In genomic region chr6:41498968-41499599, GRCh38 we compare ENCODE assay signal across 1 cellular context.
TF ChIP-seq lines count a peak whose summit lies in the region.

No MANE protein-coding gene starts in this region.

TF ChIP-seq in HepG2, 621 proteins besides CTCF, POLR2A, EP300 and RAD21 (continued from another document and continues in another):
- peak; percentile 68 for TF ChIP-seq ZNF687 (CRISPR knock-in tag; IDR thresholded peaks at IDR 0.05)
- TF ChIP-seq FOSL2 (CRISPR knock-in tag; IDR thresholded peaks at IDR 0.05), result peak; percentile 45; the same call in 1 of the 2 replicates
- no peak for TF ChIP-seq CENPBD1 (CRISPR knock-in tag; IDR thresholded peaks at IDR 0.05; ENCODE audit: borderline replicate concordance, low read depth)
- no peak for TF ChIP-seq GPN1 (CRISPR knock-in tag; IDR thresholded peaks at IDR 0.05; ENCODE audit: borderline replicate concordance)
- TF ChIP-seq IRF9 (CRISPR knock-in tag; IDR thresholded peaks at IDR 0.05; ENCODE audit: borderline replicate concordance), result 0 out of 2 replicates have a peak, but pooled peaks have one; percentile 45
- no peak for TF ChIP-seq ZNF672 (CRISPR knock-in tag; IDR thresholded peaks at IDR 0.05)
- TF ChIP-seq ZBTB20 (CRISPR knock-in tag; IDR thresholded peaks at IDR 0.05; ENCODE audit: borderline replicate concordance, low read depth), result peak; percentile 70; the same call in 1 of the 2 replicates
- 0 out of 2 replicates have a peak, but pooled peaks have one; percentile 40 for TF ChIP-seq NFKB2 (CRISPR knock-in tag; IDR thresholded peaks at IDR 0.05; ENCODE audit: borderline replicate concordance)
- TF ChIP-seq MIER3 (CRISPR knock-in tag; IDR thresholded peaks at IDR 0.05; ENCODE audit: borderline replicate concordance), result 0 out of 2 replicates have a peak, but pooled peaks have one; percentile 21
- peak; percentile 88 for TF ChIP-seq ZNF644 (CRISPR knock-in tag; IDR thresholded peaks at IDR 0.05; ENCODE audit: low read depth)
- no peak for TF ChIP-seq ATRX (CRISPR knock-in tag; IDR thresholded peaks at IDR 0.05; ENCODE audit: borderline replicate concordance)
- TF ChIP-seq THAP9 (CRISPR knock-in tag; IDR thresholded peaks at IDR 0.05; ENCODE audit: borderline replicate concordance), result peak; percentile 20; the same call in 1 of the 2 replicates
- peak; percentile 78 for TF ChIP-seq SALL1 (CRISPR knock-in tag; IDR thresholded peaks at IDR 0.05)
- peak; percentile 35; the same call in 1 of the 2 replicates for TF ChIP-seq ZNF350 (CRISPR knock-in tag; IDR thresholded peaks at IDR 0.05; ENCODE audit: borderline replicate concordance, low read depth)
- TF ChIP-seq TIGD3 (CRISPR knock-in tag; IDR thresholded peaks at IDR 0.05; ENCODE audit: borderline replicate concordance), result no peak
- 0 out of 2 replicates have a peak, but pooled peaks have one; percentile 22 for TF ChIP-seq JUN (CRISPR knock-in tag; IDR thresholded peaks at IDR 0.05)
- TF ChIP-seq NCOR1 (IDR thresholded peaks at IDR 0.05; ENCODE audit: borderline replicate concordance, low read length), result 0 out of 2 replicates have a peak, but pooled peaks have one; percentile 22
- TF ChIP-seq ZNF207 (IDR thresholded peaks at IDR 0.05; ENCODE audit: borderline replicate concordance), result no peak
- 0 out of 2 replicates have a peak, but pooled peaks have one; percentile 53 for TF ChIP-seq GATA4 (IDR thresholded peaks at IDR 0.05; ENCODE audit: borderline replicate concordance, low read depth)
- no peak for TF ChIP-seq MED13 (CRISPR knock-in tag; IDR thresholded peaks at IDR 0.05)
- peak; percentile 44; the same call in 1 of the 2 replicates for TF ChIP-seq ZNF281 (CRISPR knock-in tag; IDR thresholded peaks at IDR 0.05; ENCODE audit: borderline replicate concordance)
- TF ChIP-seq ZSCAN5A (CRISPR knock-in tag; IDR thresholded peaks at IDR 0.05; ENCODE audit: borderline replicate concordance), result no peak
- 0 out of 2 replicates have a peak, but pooled peaks have one; percentile 6 for TF ChIP-seq ZNF383 (CRISPR knock-in tag; IDR thresholded peaks at IDR 0.05; ENCODE audit: borderline replicate concordance)
- TF ChIP-seq ZBTB43 (CRISPR knock-in tag; conservative IDR thresholded peaks at IDR 0.05), result no peak
- TF ChIP-seq ZNF619 (CRISPR knock-in tag; IDR thresholded peaks at IDR 0.05), result peak; percentile 31
- no peak for TF ChIP-seq SIN3A (IDR thresholded peaks at IDR 0.05; ENCODE audit: borderline replicate concordance, low read depth, low read length)
- peak; percentile 68; the same call in 1 of the 2 replicates for TF ChIP-seq CBFB (CRISPR knock-in tag; IDR thresholded peaks at IDR 0.05)
- TF ChIP-seq SKI (IDR thresholded peaks at IDR 0.05; ENCODE audit: partially characterized antibody), result no peak
- TF ChIP-seq MAZ (IDR thresholded peaks at IDR 0.05; ENCODE audit: borderline replicate concordance, low read depth, low read length), result 0 out of 2 replicates have a peak, but pooled peaks have one; percentile 20
- no peak for TF ChIP-seq MAZ (CRISPR knock-in tag; IDR thresholded peaks at IDR 0.05; ENCODE audit: low read depth)
- TF ChIP-seq ZNF292 (CRISPR knock-in tag; IDR thresholded peaks at IDR 0.05; ENCODE audit: borderline replicate concordance, low read depth), result peak; percentile 86; the same call in 1 of the 2 replicates
- peak; percentile 54; the same call in 1 of the 2 replicates for TF ChIP-seq BCL6 (CRISPR knock-in tag; IDR thresholded peaks at IDR 0.05)
- TF ChIP-seq PCBP1 (IDR thresholded peaks at IDR 0.05; ENCODE audit: borderline replicate concordance, low read depth, low read length), result 0 out of 2 replicates have a peak, but pooled peaks have one; percentile 30
- peak; percentile 28; the same call in 1 of the 2 replicates for TF ChIP-seq MLX (CRISPR knock-in tag; IDR thresholded peaks at IDR 0.05)
- no peak for TF ChIP-seq ZNF546 (CRISPR knock-in tag; conservative IDR thresholded peaks at IDR 0.05)
- no peak for TF ChIP-seq ZNF329 (CRISPR knock-in tag; IDR thresholded peaks at IDR 0.05; ENCODE audit: low read depth)
- TF ChIP-seq NRL (CRISPR knock-in tag; IDR thresholded peaks at IDR 0.05; ENCODE audit: borderline replicate concordance), result peak; percentile 48; the same call in 1 of the 2 replicates
- 0 out of 2 replicates have a peak, but pooled peaks have one; percentile 1 for TF ChIP-seq TSC22D2 (CRISPR knock-in tag; IDR thresholded peaks at IDR 0.05; ENCODE audit: borderline replicate concordance)
- peak; percentile 78 for TF ChIP-seq SOX13 (IDR thresholded peaks at IDR 0.05)
- peak in 1 of 2 experiments; percentile 96; a peak in 2 of 4 replicates for TF ChIP-seq SOX13 (CRISPR knock-in tag; conservative IDR thresholded peaks at IDR 0.05 in 1 of 2, IDR thresholded peaks at IDR 0.05 in 1 of 2)
- TF ChIP-seq ERF (CRISPR knock-in tag; IDR thresholded peaks at IDR 0.05), result peak; percentile 47
